In genomic region chr9:5361326-5362005, GRCh38 we compare ENCODE assay signal across 22 cellular contexts.
"Had no signal": no experiment of that assay in that cellular context is flagged by ENCODE, and none has a peak within 500 bp of the region (broad histone marks: within the 10 kb centered on the region; RNA-seq: fewer than 3 reads in every experiment).

No MANE protein-coding gene starts in this region.

- H3K36me3 ChIP-seq: MG63, WERI-Rb-1 had no signal

- H3K9me3 ChIP-seq: MG63 had no signal

- H3K27ac Mint-ChIP-seq: activated CD8-positive, alpha-beta T cell treated with anti-CD3 and anti-CD28 coated beads for 36 hours; activated naive CD4-positive, alpha-beta T cell treated with anti-CD3 and anti-CD28 coated beads, Interleukin-2, amount 10 ng/mL, durations not matched to agents 7 days and 5 days; activated naive CD8-positive, alpha-beta T cell treated with anti-CD3 and anti-CD28 coated beads for 36 hours; activated T-cell treated with anti-CD3 and anti-CD28 coated beads, Interleukin-2, amount 50 U/mL, for 72 hours; activated T-helper 2 cell treated with anti-CD3 and anti-CD28 coated beads, Interferon-gamma antibody, Interleukin-2, Interleukin-4, amounts not matched to agents 10 μg/mL and 5 μg/mL and 100 μg/mL, durations not matched to agents 14 hours and 24 hours and 36 hours had no signal

- H3K27me3 ChIP-seq: MG63 had no signal

- H3K4me1 Mint-ChIP-seq: activated naive CD4-positive, alpha-beta T cell treated with anti-CD3 and anti-CD28 coated beads, Interleukin-2, amount 10 ng/mL, durations not matched to agents 7 days and 5 days had no signal

- H3K27ac ChIP-seq: KMS-11, PC-9, SK-N-MC, WERI-Rb-1 had no signal

- DNase-seq: activated CD4-positive, alpha-beta T cell treated with anti-CD3 and anti-CD28 coated beads for 4 hours; activated CD8-positive, alpha-beta memory T cell treated with anti-CD3 and anti-CD28 coated beads, Interleukin-2, amount 50 U/mL, for 4 hours; activated CD8-positive, alpha-beta T cell treated with anti-CD3 and anti-CD28 coated beads for 36 hours; activated gamma-delta T cell treated with Interleukin-2 at 50 U/mL for 16 hours; activated naive CD4-positive, alpha-beta T cell treated with anti-CD3 and anti-CD28 coated beads, Interleukin-2, amount 10 ng/mL, durations not matched to agents 7 days and 5 days; activated naive CD8-positive, alpha-beta T cell treated with anti-CD3 and anti-CD28 coated beads for 36 hours; activated T-cell treated with anti-CD3 and anti-CD28 coated beads, Interleukin-2, amount 50 U/mL, for 72 hours; central memory CD4-positive, alpha-beta T cell; MG63; MV-4-11; NCI-H1092 treated with DMSO at 0.1 percent for 48 hours; NCI-H1436; NCI-H187; NCI-H2081; NCI-H524; PC-9; SIG-M5; T-helper 1 cell; WERI-Rb-1 had no signal

- H3K9me3 Mint-ChIP-seq: activated CD8-positive, alpha-beta T cell treated with anti-CD3 and anti-CD28 coated beads for 36 hours; activated naive CD8-positive, alpha-beta T cell treated with anti-CD3 and anti-CD28 coated beads for 36 hours; activated T-helper 2 cell treated with anti-CD3 and anti-CD28 coated beads, Interferon-gamma antibody, Interleukin-2, Interleukin-4, amounts not matched to agents 10 μg/mL and 5 μg/mL and 100 μg/mL, durations not matched to agents 14 hours and 24 hours and 36 hours had no signal

- H3K4me3 Mint-ChIP-seq: activated CD8-positive, alpha-beta T cell treated with anti-CD3 and anti-CD28 coated beads for 36 hours; activated naive CD4-positive, alpha-beta T cell treated with anti-CD3 and anti-CD28 coated beads, Interleukin-2, amount 10 ng/mL, durations not matched to agents 7 days and 5 days; activated naive CD8-positive, alpha-beta T cell treated with anti-CD3 and anti-CD28 coated beads for 36 hours; activated T-cell treated with anti-CD3 and anti-CD28 coated beads, Interleukin-2, amount 50 U/mL, for 72 hours had no signal

- H3K4me3 ChIP-seq: MG63, PC-9, SK-N-MC had no signal

- H3K27me3 Mint-ChIP-seq: activated CD8-positive, alpha-beta T cell treated with anti-CD3 and anti-CD28 coated beads for 36 hours; activated naive CD4-positive, alpha-beta T cell treated with anti-CD3 and anti-CD28 coated beads, Interleukin-2, amount 10 ng/mL, durations not matched to agents 7 days and 5 days; activated naive CD8-positive, alpha-beta T cell treated with anti-CD3 and anti-CD28 coated beads for 36 hours had no signal
